In genomic region chr7:106346678-106347217, GRCh38 we compare ENCODE assay signal across 8 cellular contexts.
DNase-seq lines count a peak whose midpoint lies in the region; ATAC-seq and TF ChIP-seq lines count a peak whose summit lies in the region.

No MANE protein-coding gene starts in this region.

- H3K27me3 ChIP-seq in heart right ventricle (no peaks in the 10 kb centered on the region), Karpas-422 (ENCODE audit: low read length) (no peaks in the 10 kb centered on the region)

- H3K9me3 ChIP-seq in heart right ventricle (peaks cover 0 to 49% (median 18%) of the 10 kb centered on the region in 11 donors), Karpas-422 (ENCODE audit: low read length) (no peaks in the 10 kb centered on the region)

- no peaks in the 10 kb centered on the region for H3K9me2 ChIP-seq in Karpas-422 (replicated peaks; ENCODE audit: insufficient read depth, low read length)

- no peak overlapping the region for H3K4me2 ChIP-seq in Karpas-422 (ENCODE audit: low read depth, low read length, poor library complexity, severe bottlenecking)

- intact Hi-C loops in heart right ventricle (cut with DNase I) = no loop called here
- intact Hi-C loops in head of caudate nucleus (cut with DNase I) = no loop called here

- POLR2A ChIA-PET in GM10248 (lab: Yijun Ruan, JAX) = interaction anchor here (1.2 to 1.8 kb wide), 2 partner anchors 11 to 61 kb away, joined by 3 to 11 read pairs; partner anchors contain the start of gene NAMPT
- POLR2A ChIA-PET in activated CD4-positive, alpha-beta T cell treated with anti-CD3 and anti-CD28 coated beads, Interleukin-2, amount 10 ng/mL, durations not matched to agents 7 days and 5 days (lab: Charles Lee) = interaction anchor here (1.2 kb wide), 1 partner anchor 62 kb away, joined by 4 read pairs; the partner anchor contains the start of gene NAMPT

- peaks cover 0 to 33% (median 0%) of the 10 kb centered on the region in 9 donors for H3K4me1 ChIP-seq in heart right ventricle
- peaks cover 3% of the 10 kb centered on the region for H3K4me1 ChIP-seq in Karpas-422 (ENCODE audit: low read length)

- DNase-seq in GM10248 (ENCODE audit: extremely low spot score) (peak; percentile 59), HT1080 (ENCODE audit: low read depth) (peak; percentile 95), heart right ventricle (no peak), head of caudate nucleus (no peak), substantia nigra (lab: John Stamatoyannopoulos, UW) (no peak), Karpas-422 (no peak)
- DNase-seq in activated CD4-positive, alpha-beta T cell treated with anti-CD3 and anti-CD28 coated beads, Interleukin-2, amount 10 ng/mL, durations not matched to agents 7 days and 5 days = peak; percentile 79

- peaks cover 35% of the 10 kb centered on the region for H3K4me1 Mint-ChIP-seq in activated CD4-positive, alpha-beta T cell treated with anti-CD3 and anti-CD28 coated beads, Interleukin-2, amount 10 ng/mL, durations not matched to agents 7 days and 5 days

- H3K27me3 Mint-ChIP-seq in activated CD4-positive, alpha-beta T cell treated with anti-CD3 and anti-CD28 coated beads, Interleukin-2, amount 10 ng/mL, durations not matched to agents 7 days and 5 days = peaks cover 16% of the 10 kb centered on the region

- H3K36me3 ChIP-seq in heart right ventricle (no peaks in the 10 kb centered on the region), Karpas-422 (ENCODE audit: insufficient read depth, low read length) (no peaks in the 10 kb centered on the region)

- ATAC-seq in GM21619 (IDR thresholded peaks at IDR 0.05; ENCODE audit: unreplicated experiment) (peak; percentile 90), heart right ventricle (peak in 6 of 8 donors; percentile 31 to 78 (median 67))

- CTCF ChIA-PET in GM10248 (lab: Yijun Ruan, JAX) = interaction anchor here (1.7 to 2.2 kb wide), 2 partner anchors 11 to 18 kb away, joined by 5 to 6 read pairs; no protein-coding TSS in a partner anchor
- CTCF ChIA-PET in activated CD4-positive, alpha-beta T cell treated with anti-CD3 and anti-CD28 coated beads, Interleukin-2, amount 10 ng/mL, durations not matched to agents 7 days and 5 days (lab: Charles Lee) = interaction anchor here (0.7 to 1.8 kb wide), 3 partner anchors 15 to 326 kb away, joined by 4 to 5 read pairs (median 5); partner anchors contain the start of gene NAMPT

- WGBS in heart right ventricle, 2 donors = 76 to 89% methylated on average over 2 of the region's 2 CpGs

- peak overlapping the region; percentile 84 for H3K27ac Mint-ChIP-seq in activated CD4-positive, alpha-beta T cell treated with anti-CD3 and anti-CD28 coated beads, Interleukin-2, amount 10 ng/mL, durations not matched to agents 7 days and 5 days

- no peak overlapping the region for H2AFZ ChIP-seq in Karpas-422 (ENCODE audit: low read length)

- H4K20me1 ChIP-seq in Karpas-422 (ENCODE audit: insufficient read depth, low read depth, low read length) = no peaks in the 10 kb centered on the region

- H3K9ac ChIP-seq in Karpas-422 (ENCODE audit: low read length) = no peak overlapping the region

- H3K4me3 ChIP-seq in heart right ventricle = no peak overlapping the region
- H3K4me3 ChIP-seq in Karpas-422 (ENCODE audit: low read length) = no peak overlapping the region

- H3K4me3 Mint-ChIP-seq in activated CD4-positive, alpha-beta T cell treated with anti-CD3 and anti-CD28 coated beads, Interleukin-2, amount 10 ng/mL, durations not matched to agents 7 days and 5 days = no peak overlapping the region

- peaks cover 29% of the 10 kb centered on the region for H3K36me3 Mint-ChIP-seq in activated CD4-positive, alpha-beta T cell treated with anti-CD3 and anti-CD28 coated beads, Interleukin-2, amount 10 ng/mL, durations not matched to agents 7 days and 5 days (ENCODE audit: low read depth)

- TF ChIP-seq CTCF in GM10248 (IDR thresholded peaks at IDR 0.05; ENCODE audit: control extremely low read depth, extremely low read depth, low read depth, missing control alignments) = no peak
- no peak for TF ChIP-seq CTCF in heart right ventricle (IDR thresholded peaks at IDR 0.05)

- no peaks in the 10 kb centered on the region for H3K79me2 ChIP-seq in Karpas-422 (ENCODE audit: low read length)

- H3K9me3 Mint-ChIP-seq in activated CD4-positive, alpha-beta T cell treated with anti-CD3 and anti-CD28 coated beads, Interleukin-2, amount 10 ng/mL, durations not matched to agents 7 days and 5 days = peaks cover 48% of the 10 kb centered on the region

- H3K27ac ChIP-seq in heart right ventricle (peak overlapping the region in 2 of 10 donors; percentile 68 to 92), substantia nigra (ENCODE audit: low read depth, low read length, poor library complexity, severe bottlenecking) (no peak overlapping the region), Karpas-422 (ENCODE audit: low read length) (no peak overlapping the region)

Comparison
In these comparisons a context has a peak if more than half of its experiments do, and no peak if none do; other contexts are left out.
1. DNase-seq: peak in GM10248 (single experiment), HT1080 (single experiment) and activated CD4-positive, alpha-beta T cell treated with anti-CD3 and anti-CD28 coated beads, Interleukin-2, amount 10 ng/mL, durations not matched to agents 7 days and 5 days (single experiment); none in heart right ventricle (0 of 2), head of caudate nucleus (0 of 42), substantia nigra (0 of 49) and Karpas-422 (single experiment).